In genomic region chr18:37270046-37270665, GRCh38 we compare ENCODE assay signal across 1 cellular context.
TF ChIP-seq lines count a peak whose summit lies in the region.

No MANE protein-coding gene starts in this region.

TF ChIP-seq in PFSK-1, 5 proteins besides CTCF, POLR2A, EP300 and RAD21 (continued from another document):
- TF ChIP-seq FOXP2 (optimal IDR thresholded peaks at IDR 0.05; ENCODE audit: borderline replicate concordance, extremely low read depth, extremely low read length, insufficient read depth) (peak; percentile 25), SIN3A (IDR thresholded peaks at IDR 0.05; ENCODE audit: borderline replicate concordance, insufficient read depth, low read length) (peak; percentile 100; the same call in 1 of the 2 replicates)
